In genomic region chr4:67545199-67545995, GRCh38 we compare ENCODE assay signal across 8 cellular contexts. TPM values are rescaled to one million over a fixed set of nuclear protein-coding genes. Genes with fewer than 3 reads are reported as not detected.
DNase-seq lines count a peak whose midpoint lies in the region; TF ChIP-seq lines count a peak whose summit lies in the region.

A gene with protein sequence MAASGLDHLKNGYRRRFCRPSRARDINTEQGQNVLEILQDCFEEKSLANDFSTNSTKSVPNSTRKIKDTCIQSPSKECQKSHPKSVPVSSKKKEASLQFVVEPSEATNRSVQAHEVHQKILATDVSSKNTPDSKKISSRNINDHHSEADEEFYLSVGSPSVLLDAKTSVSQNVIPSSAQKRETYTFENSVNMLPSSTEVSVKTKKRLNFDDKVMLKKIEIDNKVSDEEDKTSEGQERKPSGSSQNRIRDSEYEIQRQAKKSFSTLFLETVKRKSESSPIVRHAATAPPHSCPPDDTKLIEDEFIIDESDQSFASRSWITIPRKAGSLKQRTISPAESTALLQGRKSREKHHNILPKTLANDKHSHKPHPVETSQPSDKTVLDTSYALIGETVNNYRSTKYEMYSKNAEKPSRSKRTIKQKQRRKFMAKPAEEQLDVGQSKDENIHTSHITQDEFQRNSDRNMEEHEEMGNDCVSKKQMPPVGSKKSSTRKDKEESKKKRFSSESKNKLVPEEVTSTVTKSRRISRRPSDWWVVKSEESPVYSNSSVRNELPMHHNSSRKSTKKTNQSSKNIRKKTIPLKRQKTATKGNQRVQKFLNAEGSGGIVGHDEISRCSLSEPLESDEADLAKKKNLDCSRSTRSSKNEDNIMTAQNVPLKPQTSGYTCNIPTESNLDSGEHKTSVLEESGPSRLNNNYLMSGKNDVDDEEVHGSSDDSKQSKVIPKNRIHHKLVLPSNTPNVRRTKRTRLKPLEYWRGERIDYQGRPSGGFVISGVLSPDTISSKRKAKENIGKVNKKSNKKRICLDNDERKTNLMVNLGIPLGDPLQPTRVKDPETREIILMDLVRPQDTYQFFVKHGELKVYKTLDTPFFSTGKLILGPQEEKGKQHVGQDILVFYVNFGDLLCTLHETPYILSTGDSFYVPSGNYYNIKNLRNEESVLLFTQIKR (minus strand): TSS chr4:67545503. CDS start chr4:67545355, 148 bp downstream.

- H3K79me2 ChIP-seq in H9 (ENCODE audit: insufficient read depth, low read length) (no peaks in the 10 kb centered on the region; the same call in 1 of the 2 replicates), neural cell (replicated peaks; ENCODE audit: insufficient read depth, low read length) (peaks cover 39% of the 10 kb centered on the region)

- H2AK5ac ChIP-seq in H9 (ENCODE audit: insufficient read length, low read length): no peak within 1 kb of the TSS

- intact Hi-C loops in stomach (cut with DNase I; ENCODE audit: low total_unique reads): no loop called here

- H3K27me3 ChIP-seq in H9 (ENCODE audit: insufficient read depth, low read length) (no peaks in the 10 kb centered on the region), MG63 (no peaks in the 10 kb centered on the region), neural cell (ENCODE audit: insufficient read depth, low read depth, low read length) (no peaks in the 10 kb centered on the region), stomach (no peaks in the 10 kb centered on the region)

- peaks cover 8 to 10% of the 10 kb centered on the region in 2 experiments for H3K4me1 Mint-ChIP-seq in H9

- peaks cover 4 to 29% (median 9%) of the 10 kb centered on the region in 3 experiments; a peak in 5 of 7 replicates for H3K36me3 Mint-ChIP-seq in H9 (ENCODE audit: insufficient read depth in 1 of 3, low read depth in 3 of 3)

- H3K79me1 ChIP-seq in H9 (ENCODE audit: insufficient read depth, low read depth, low read length, poor library complexity, severe bottlenecking): no peaks in the 10 kb centered on the region

- H3K9me2 ChIP-seq in neural cell (ENCODE audit: insufficient read depth, low read length): no peaks in the 10 kb centered on the region

- H3K56ac ChIP-seq in H9 (ENCODE audit: insufficient read length, low read depth, low read length): no peak within 1 kb of the TSS

- H4K20me1 ChIP-seq in H9 (ENCODE audit: control insufficient read depth, insufficient read depth, insufficient read length): no peaks in the 10 kb centered on the region
- no peaks in the 10 kb centered on the region for H4K20me1 ChIP-seq in neural cell (ENCODE audit: insufficient read depth)

- peak within 1 kb of the TSS; percentile 95 to 97 for H3K4me3 Mint-ChIP-seq in H9

- no peak within 1 kb of the TSS; the same call in 1 of the 2 replicates for H3K4ac ChIP-seq in H9 (ENCODE audit: low read depth, low read length)

- H3K9me3 Mint-ChIP-seq in H9: no peaks in the 10 kb centered on the region

- peak within 1 kb of the TSS; percentile 53 for H2BK5ac ChIP-seq in H9 (ENCODE audit: insufficient read length, low read length)

- H4K91ac ChIP-seq in H9 (ENCODE audit: insufficient read length, low read depth, low read length): no peak within 1 kb of the TSS

- H3K23ac ChIP-seq in H9 (ENCODE audit: insufficient read length, low read depth, low read length): no peak within 1 kb of the TSS

- no peaks in the 10 kb centered on the region for H3K4me1 ChIP-seq in H9 (ENCODE audit: insufficient read depth, low read length)
- peaks cover 7 to 52% (median 32%) of the 10 kb centered on the region in 4 donors for H3K4me1 ChIP-seq in stomach

- no peak within 1 kb of the TSS for H4K5ac ChIP-seq in H9 (ENCODE audit: insufficient read length, low read depth, low read length)

- peak within 1 kb of the TSS; percentile 70 for H3K27ac ChIP-seq in H9 (ENCODE audit: insufficient read length, low read depth, low read length)
- peak within 1 kb of the TSS; percentile 73 for H3K27ac ChIP-seq in neural cell (ENCODE audit: low read length)
- H3K27ac ChIP-seq in stomach: peak within 1 kb of the TSS; percentile 84 to 95 (median 94)

- H3K36me3 ChIP-seq in MG63 (peaks cover 18% of the 10 kb centered on the region), neural cell (ENCODE audit: insufficient read depth, low read length) (peaks cover 3% of the 10 kb centered on the region), stomach (peaks cover 0 to 24% (median 15%) of the 10 kb centered on the region in 4 donors)

- peak within 1 kb of the TSS; percentile 67 for H4K8ac ChIP-seq in H9 (replicated peaks; ENCODE audit: insufficient read length, low read depth, low read length)

- peak within 1 kb of the TSS; percentile 86 for H3K4me2 ChIP-seq in H9 (ENCODE audit: insufficient read depth, insufficient read length, low read length)
- peak within 1 kb of the TSS; percentile 81 for H3K4me2 ChIP-seq in neural cell (ENCODE audit: low read length)

- H2AFZ ChIP-seq in H9 (ENCODE audit: low read length) (peak within 1 kb of the TSS; percentile 83), neural cell (ENCODE audit: low read depth, low read length) (peak within 1 kb of the TSS; percentile 86)

- peak within 1 kb of the TSS; percentile 94 for H3K18ac ChIP-seq in H9 (ENCODE audit: insufficient read length, low read depth, low read length)

- H3F3A ChIP-seq in neural cell (ENCODE audit: insufficient read depth, low read length, poor library complexity, severe bottlenecking): no peaks in the 10 kb centered on the region

- peak within 1 kb of the TSS; percentile 97 to 99 (median 97) for H3K27ac Mint-ChIP-seq in H9

- H2BK120ac ChIP-seq in H9 (ENCODE audit: low read depth, low read length, poor library complexity, severe bottlenecking): peak within 1 kb of the TSS; percentile 55

- H3T11ph ChIP-seq in H9 (ENCODE audit: low read length): peak within 1 kb of the TSS; percentile 43

- no peak within 1 kb of the TSS for H2BK20ac ChIP-seq in H9 (ENCODE audit: low read depth, low read length, poor library complexity, severe bottlenecking)

- no peak within 1 kb of the TSS for H2BK15ac ChIP-seq in H9 (ENCODE audit: low read depth, low read length)

- TF ChIP-seq POLR2A in stomach (IDR thresholded peaks at IDR 0.05): peak in 2 of 4 donors; percentile 49 to 74

- peak within 1 kb of the TSS; percentile 99 for H3K14ac ChIP-seq in H9 (ENCODE audit: insufficient read depth, low read length)

- H3K4me3 ChIP-seq in MG63 (peak within 1 kb of the TSS; percentile 94), neural cell (ENCODE audit: low read length) (peak within 1 kb of the TSS; percentile 83), stomach (peak within 1 kb of the TSS; percentile 54 to 87 (median 74))

- no CpG with 5 or more reads among the region's 53 CpGs for WGBS in H9 (ENCODE audit: extremely low coverage, insufficient read length, low lambda C conversion rate)
- 0 to 1% (median 1%) methylated on average over 22 to 53 of the region's 53 CpGs for WGBS in stomach, 5 donors

- no peak for TF ChIP-seq RAD21 in neural cell (conservative IDR thresholded peaks at IDR 0.05)

- no peak within 1 kb of the TSS for H2BK12ac ChIP-seq in H9 (ENCODE audit: insufficient read length, low read depth, low read length)

- DNase-seq in ELR (ENCODE audit: low read depth) (peak; percentile 97), H9 (peak; percentile 99), MG63 (peak; percentile 96), SHP77 treated with DMSO at 0.1 percent for 48 hours (lab: John Stamatoyannopoulos, UW) (peak; percentile 98), fibroblast of the conjunctiva (ENCODE audit: low read depth) (peak; percentile 96), stomach (peak; percentile 96)
- peak; percentile 97 for DNase-seq in activated effector memory CD4-positive, alpha-beta T cell treated with anti-CD3 and anti-CD28 coated beads, Interleukin-2, amount 50 U/mL, for 16 hours

- TF ChIP-seq EP300 in neural cell (conservative IDR thresholded peaks at IDR 0.05; ENCODE audit: poor library complexity, severe bottlenecking) (no peak), stomach (IDR thresholded peaks at IDR 0.05) (no peak)

- no peaks in the 10 kb centered on the region for H3K9me3 ChIP-seq in H9 (ENCODE audit: control insufficient read depth, low read depth, low read length)
- H3K9me3 ChIP-seq in MG63: no peaks in the 10 kb centered on the region
- no peaks in the 10 kb centered on the region for H3K9me3 ChIP-seq in neural cell (ENCODE audit: low read length)
- H3K9me3 ChIP-seq in stomach: no peaks in the 10 kb centered on the region

- H3K9ac ChIP-seq in H9 (ENCODE audit: extremely low read depth, insufficient read length, low read length): peak within 1 kb of the TSS; percentile 97
- H3K9ac ChIP-seq in neural cell (ENCODE audit: low read length): peak within 1 kb of the TSS; percentile 83

- H3K27me3 Mint-ChIP-seq in H9 (ENCODE audit: low read depth): no peaks in the 10 kb centered on the region

- TF ChIP-seq CTCF in H9 (conservative IDR thresholded peaks at IDR 0.05): no peak
- no peak for TF ChIP-seq CTCF in neural cell (IDR thresholded peaks at IDR 0.05; ENCODE audit: poor library complexity, severe bottlenecking)
- no peak for TF ChIP-seq CTCF in stomach (IDR thresholded peaks at IDR 0.05)

- peaks cover 3% of the 10 kb centered on the region for H3K23me2 ChIP-seq in H9 (ENCODE audit: insufficient read length, low read depth, low read length, poor library complexity, severe bottlenecking)

RNA-seq across cellular contexts. Expression of the gene that starts here (rescaled TPM):
- 18.2 and 18.8 TPM in 2 replicates for total RNA-seq in H9 (2021)
- 4.3 and 6.8 TPM in 2 replicates for total RNA-seq in MG63 (2014; rRNA removed; shearing (Covaris generic); ENCODE audit: low replicate concordance)
- 9.5 and 12.8 TPM in 2 replicates for polyA plus RNA-seq in neural cell
- 39.9 and 42.9 TPM in 2 replicates for polyA minus RNA-seq in neural cell
- total RNA-seq in stomach: 100 to 1,000 TPM in 1 of 5 donors, 10 to 100 TPM in 4; 30.3 to 159 (median 40.3) TPM
- polyA plus RNA-seq in stomach: 1 to 10 TPM; 2.7 to 5.8 (median 5.2) TPM

Comparison
In these comparisons a context has a peak if more than half of its experiments do, and no peak if none do; other contexts are left out.
1. Peak in every context shown above with its lines: DNase-seq, H3K4me3 ChIP-seq and H3K27ac ChIP-seq.